ENCODE assay signal across 18 cellular contexts in the genomic region with DNA sequence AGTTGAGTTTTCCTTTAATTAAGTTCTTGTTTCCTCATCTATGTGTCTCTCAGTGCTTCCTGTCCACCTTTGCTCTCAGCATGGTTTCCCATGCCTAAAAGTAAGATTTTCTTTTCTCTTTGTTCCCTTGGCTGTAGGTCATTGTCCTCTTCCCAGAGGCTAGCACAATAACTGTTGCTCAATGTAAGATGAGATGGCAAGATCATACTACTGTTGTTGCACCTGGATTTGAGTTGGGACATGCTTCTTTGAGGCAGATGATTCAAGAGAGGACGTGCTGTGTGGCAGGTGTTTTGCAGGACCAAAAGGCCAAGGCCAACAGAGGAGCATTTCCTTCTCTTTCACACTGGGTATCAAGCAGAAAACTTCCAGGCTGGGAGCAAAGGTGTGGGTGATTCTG. TPM values are rescaled to one million over a fixed set of nuclear protein-coding genes. Genes with fewer than 3 reads are reported as not detected.
DNase-seq lines count a peak whose midpoint lies in the region; ATAC-seq, FAIRE-seq and TF ChIP-seq lines count a peak whose summit lies in the region.
"Had no signal": no experiment of that assay in that cellular context is flagged by ENCODE, and none has a peak within 500 bp of the region (broad histone marks: within the 10 kb centered on the region; RNA-seq: fewer than 3 reads in every experiment).

No MANE protein-coding gene starts in this region.

- H3K27ac ChIP-seq in right cardiac atrium (ENCODE audit: low read length), result no peak overlapping the region
- H3K27ac ChIP-seq: PC-9, SK-N-MC had no signal

- ATAC-seq in HG02678 (IDR thresholded peaks at IDR 0.05; ENCODE audit: unreplicated experiment) (no peak), right cardiac atrium (no peak)

- H3K4me3 ChIP-seq in epithelial cell of esophagus (ENCODE audit: low read length) (no peak overlapping the region), right cardiac atrium (ENCODE audit: low read length) (no peak overlapping the region)
- H3K4me3 ChIP-seq: PC-9, SK-N-MC had no signal

- intact Hi-C loops in right cardiac atrium (cut with DNase I), result no loop called here

- FAIRE-seq in frontal cortex (lab: Jason Lieb, UNC), result no peak

- no peaks in the 10 kb centered on the region for H3K9me3 ChIP-seq in right cardiac atrium (ENCODE audit: control insufficient read depth, low read length)

- peak; percentile 12 to 33 for DNase-seq in NCI-H2081 (lab: John Stamatoyannopoulos, UW)
- DNase-seq in NCI-H2081 treated with DMSO at 0.1 percent for 48 hours (lab: John Stamatoyannopoulos, UW), result no peak
- DNase-seq in NCI-H2107 (lab: John Stamatoyannopoulos, UW), result peak; percentile 23
- DNase-seq in NCI-H69 (lab: John Stamatoyannopoulos, UW), result peak; percentile 96
- peak; percentile 15 for DNase-seq in epithelial cell of esophagus (ENCODE audit: low read depth)
- no peak for DNase-seq in frontal cortex (ENCODE audit: low spot score in 2 of 2)
- no peak for DNase-seq in right cardiac atrium
- DNase-seq: Calu3, GOT3, Karpas-422, NCI-H1694 treated with DMSO at 0.1 percent for 48 hours, NCI-H524, PC-9, T-helper 1 cell had no signal

- H3K27me3 ChIP-seq in right cardiac atrium (ENCODE audit: control insufficient read depth, insufficient read depth), result no peaks in the 10 kb centered on the region

- WGBS in right cardiac atrium, result 56% methylated on average over 1 of the region's 1 CpG

- no peaks in the 10 kb centered on the region for H3K4me1 ChIP-seq in right cardiac atrium (ENCODE audit: control insufficient read depth, insufficient read depth, low read length)

- TF ChIP-seq CTCF in epithelial cell of esophagus (IDR thresholded peaks at IDR 0.05; ENCODE audit: insufficient read depth, low read depth, low read length, missing control alignments), result no peak

RNA-seq across cellular contexts. Expression of gene NELL1, which starts 11.3 kb away (rescaled TPM):
- 65.6 TPM for total RNA-seq in frontal cortex
- under 1 TPM in 2 of 4 donors, not detected in 2; 0.09 to 0.22 TPM for total RNA-seq in right cardiac atrium
- polyA plus RNA-seq in right cardiac atrium, result not detected
- total RNA-seq: Calu3, Daoy, PC-9 had no signal

RNA-seq across cellular contexts. Expression of gene SLC6A5, which starts 58.7 kb away (rescaled TPM):
- total RNA-seq in frontal cortex (not detected), right cardiac atrium (not detected)
- not detected for polyA plus RNA-seq in right cardiac atrium
- total RNA-seq: A673, Calu3, Daoy, PC-9 had no signal

Comparison
In these comparisons a context has a peak if more than half of its experiments do, and no peak if none do; other contexts are left out.
1. DNase-seq: peak in NCI-H2081 (2 of 2), NCI-H2107 (single experiment), NCI-H69 (single experiment) and epithelial cell of esophagus (single experiment); none in NCI-H2081 treated with DMSO at 0.1 percent for 48 hours (single experiment), frontal cortex (0 of 2) and right cardiac atrium (0 of 3).
2. RNA of gene NELL1, which starts 11.3 kb away (total RNA-seq): 65.6 TPM in frontal cortex (single experiment); 0.09 to 0.22 TPM in right cardiac atrium; every median in the first group is over 10 times any median in the second.